ENCODE assay signal across 1 cellular context in the genomic region with DNA sequence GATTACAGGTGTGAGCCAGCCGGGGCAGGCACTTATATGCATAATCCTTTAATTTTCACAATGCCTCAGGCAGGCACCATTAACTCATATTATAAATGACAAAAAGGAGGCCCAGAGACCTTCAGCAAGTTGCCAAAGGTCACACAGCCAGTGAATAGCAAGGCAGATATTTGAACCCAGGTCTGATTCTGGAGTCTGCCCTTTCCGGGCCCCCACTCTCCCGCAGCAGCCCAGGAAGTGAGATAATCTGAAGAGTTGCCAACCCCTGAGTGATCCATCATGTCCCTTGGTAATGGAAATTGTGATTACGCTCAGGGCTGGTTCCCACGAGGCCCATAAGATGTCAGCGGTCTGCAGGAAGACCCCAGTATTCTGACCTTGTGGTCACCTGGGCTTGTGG.
TF ChIP-seq lines count a peak whose summit lies in the region.

No MANE protein-coding gene starts in this region.

TF ChIP-seq in K562, 482 proteins besides CTCF, POLR2A, EP300 and RAD21 (continued from another document):
- TF ChIP-seq ZBTB12 (CRISPR knock-in tag; IDR thresholded peaks at IDR 0.05) (no peak), PRMT5 (CRISPR knock-in tag; IDR thresholded peaks at IDR 0.05) (no peak), ETV6 (IDR thresholded peaks at IDR 0.05; ENCODE audit: borderline replicate concordance in 1 of 2, low read depth in 2 of 2, low read length in 1 of 2) (no peak), ETV6 (CRISPR knock-in tag; IDR thresholded peaks at IDR 0.05; ENCODE audit: borderline replicate concordance) (no peak), CBFA2T3 (IDR thresholded peaks at IDR 0.05) (no peak), MEIS2 (IDR thresholded peaks at IDR 0.05; ENCODE audit: partially characterized antibody) (peak; percentile 75), ARID1B (IDR thresholded peaks at IDR 0.05) (no peak), KDM1A (IDR thresholded peaks at IDR 0.05) (peak; percentile 60 to 67; a peak in 3 of 4 replicates), TAF9B (IDR thresholded peaks at IDR 0.05; ENCODE audit: partially characterized antibody) (no peak), CHCHD3 (CRISPR knock-in tag; IDR thresholded peaks at IDR 0.05) (no peak), TRIM25 (IDR thresholded peaks at IDR 0.05; ENCODE audit: borderline replicate concordance) (no peak)
- TF ChIP-seq, protein P1, sequence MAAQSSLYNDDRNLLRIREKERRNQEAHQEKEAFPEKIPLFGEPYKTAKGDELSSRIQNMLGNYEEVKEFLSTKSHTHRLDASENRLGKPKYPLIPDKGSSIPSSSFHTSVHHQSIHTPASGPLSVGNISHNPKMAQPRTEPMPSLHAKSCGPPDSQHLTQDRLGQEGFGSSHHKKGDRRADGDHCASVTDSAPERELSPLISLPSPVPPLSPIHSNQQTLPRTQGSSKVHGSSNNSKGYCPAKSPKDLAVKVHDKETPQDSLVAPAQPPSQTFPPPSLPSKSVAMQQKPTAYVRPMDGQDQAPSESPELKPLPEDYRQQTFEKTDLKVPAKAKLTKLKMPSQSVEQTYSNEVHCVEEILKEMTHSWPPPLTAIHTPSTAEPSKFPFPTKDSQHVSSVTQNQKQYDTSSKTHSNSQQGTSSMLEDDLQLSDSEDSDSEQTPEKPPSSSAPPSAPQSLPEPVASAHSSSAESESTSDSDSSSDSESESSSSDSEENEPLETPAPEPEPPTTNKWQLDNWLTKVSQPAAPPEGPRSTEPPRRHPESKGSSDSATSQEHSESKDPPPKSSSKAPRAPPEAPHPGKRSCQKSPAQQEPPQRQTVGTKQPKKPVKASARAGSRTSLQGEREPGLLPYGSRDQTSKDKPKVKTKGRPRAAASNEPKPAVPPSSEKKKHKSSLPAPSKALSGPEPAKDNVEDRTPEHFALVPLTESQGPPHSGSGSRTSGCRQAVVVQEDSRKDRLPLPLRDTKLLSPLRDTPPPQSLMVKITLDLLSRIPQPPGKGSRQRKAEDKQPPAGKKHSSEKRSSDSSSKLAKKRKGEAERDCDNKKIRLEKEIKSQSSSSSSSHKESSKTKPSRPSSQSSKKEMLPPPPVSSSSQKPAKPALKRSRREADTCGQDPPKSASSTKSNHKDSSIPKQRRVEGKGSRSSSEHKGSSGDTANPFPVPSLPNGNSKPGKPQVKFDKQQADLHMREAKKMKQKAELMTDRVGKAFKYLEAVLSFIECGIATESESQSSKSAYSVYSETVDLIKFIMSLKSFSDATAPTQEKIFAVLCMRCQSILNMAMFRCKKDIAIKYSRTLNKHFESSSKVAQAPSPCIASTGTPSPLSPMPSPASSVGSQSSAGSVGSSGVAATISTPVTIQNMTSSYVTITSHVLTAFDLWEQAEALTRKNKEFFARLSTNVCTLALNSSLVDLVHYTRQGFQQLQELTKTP (IDR thresholded peaks at IDR 0.05; ENCODE audit: low read depth in 1 of 2, partially characterized antibody in 2 of 2) = no peak
- TF ChIP-seq, protein P2, sequence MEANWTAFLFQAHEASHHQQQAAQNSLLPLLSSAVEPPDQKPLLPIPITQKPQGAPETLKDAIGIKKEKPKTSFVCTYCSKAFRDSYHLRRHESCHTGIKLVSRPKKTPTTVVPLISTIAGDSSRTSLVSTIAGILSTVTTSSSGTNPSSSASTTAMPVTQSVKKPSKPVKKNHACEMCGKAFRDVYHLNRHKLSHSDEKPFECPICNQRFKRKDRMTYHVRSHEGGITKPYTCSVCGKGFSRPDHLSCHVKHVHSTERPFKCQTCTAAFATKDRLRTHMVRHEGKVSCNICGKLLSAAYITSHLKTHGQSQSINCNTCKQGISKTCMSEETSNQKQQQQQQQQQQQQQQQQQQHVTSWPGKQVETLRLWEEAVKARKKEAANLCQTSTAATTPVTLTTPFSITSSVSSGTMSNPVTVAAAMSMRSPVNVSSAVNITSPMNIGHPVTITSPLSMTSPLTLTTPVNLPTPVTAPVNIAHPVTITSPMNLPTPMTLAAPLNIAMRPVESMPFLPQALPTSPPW (CRISPR knock-in tag; IDR thresholded peaks at IDR 0.05) = peak; percentile 37; the same call in 1 of the 2 replicates
- TF ChIP-seq, protein P3, sequence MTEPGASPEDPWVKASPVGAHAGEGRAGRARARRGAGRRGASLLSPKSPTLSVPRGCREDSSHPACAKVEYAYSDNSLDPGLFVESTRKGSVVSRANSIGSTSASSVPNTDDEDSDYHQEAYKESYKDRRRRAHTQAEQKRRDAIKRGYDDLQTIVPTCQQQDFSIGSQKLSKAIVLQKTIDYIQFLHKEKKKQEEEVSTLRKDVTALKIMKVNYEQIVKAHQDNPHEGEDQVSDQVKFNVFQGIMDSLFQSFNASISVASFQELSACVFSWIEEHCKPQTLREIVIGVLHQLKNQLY (CRISPR knock-in tag; conservative IDR thresholded peaks at IDR 0.05) = no peak
